Comparison of ENCODE assay signal across 1 cellular context in the genomic region with DNA sequence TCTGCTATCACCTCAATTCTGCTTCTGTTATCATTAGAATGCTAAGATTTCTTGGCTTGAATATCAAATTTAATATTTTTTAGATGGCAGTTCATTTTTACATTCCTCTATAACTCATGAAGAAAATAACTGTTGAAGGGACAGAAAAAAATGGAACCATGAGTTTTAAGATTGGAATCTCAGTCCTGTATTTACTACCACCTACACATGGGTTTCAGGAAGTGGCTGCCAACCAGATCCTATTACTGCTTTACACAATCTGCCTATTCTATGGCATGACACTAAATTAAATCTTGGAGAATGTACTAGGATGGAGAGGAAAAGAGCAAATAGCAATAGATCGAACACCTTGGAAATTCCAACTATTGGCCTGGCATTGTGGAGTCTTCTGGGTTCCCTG.
TF ChIP-seq lines count a peak whose summit lies in the region.

No MANE protein-coding gene starts in this region.

TF ChIP-seq in GM23338, 12 proteins besides CTCF, POLR2A, EP300 and RAD21 (continued from another document):
- no peak for TF ChIP-seq ZNF462 (CRISPR knock-in tag; IDR thresholded peaks at IDR 0.05)
- no peak for TF ChIP-seq EZH2phosphoT487 (IDR thresholded peaks at IDR 0.05; ENCODE audit: unreplicated experiment)
- no peak for TF ChIP-seq ZNF114 (CRISPR knock-in tag; IDR thresholded peaks at IDR 0.05)
- no peak for TF ChIP-seq EZH2 (IDR thresholded peaks at IDR 0.05; ENCODE audit: low read depth, unreplicated experiment)
- TF ChIP-seq ETS1 (IDR thresholded peaks at IDR 0.05): no peak
- TF ChIP-seq CREB1 (CRISPR knock-in tag; IDR thresholded peaks at IDR 0.05; ENCODE audit: low read depth): no peak
